In genomic region chr14:105503296-105503640, GRCh38 we compare ENCODE assay signal across 15 cellular contexts.
"Had no signal": no experiment of that assay in that cellular context is flagged by ENCODE, and none has a peak within 500 bp of the region (broad histone marks: within the 10 kb centered on the region; RNA-seq: fewer than 3 reads in every experiment).

No MANE protein-coding gene starts in this region.

- H3K27ac Mint-ChIP-seq: activated CD4-positive, alpha-beta T cell treated with anti-CD3 and anti-CD28 coated beads, Interleukin-2, amount 10 ng/mL, durations not matched to agents 7 days and 5 days had no signal

- DNase-seq: activated CD4-positive, alpha-beta T cell treated with anti-CD3 and anti-CD28 coated beads, Interleukin-2, amount 10 ng/mL, durations not matched to agents 7 days and 5 days; activated CD4-positive, CD25-positive, alpha-beta regulatory T cell; activated CD8-positive, alpha-beta memory T cell treated with anti-CD3 and anti-CD28 coated beads, Interleukin-2, amount 50 U/mL, for 48 hours; activated naive CD4-positive, alpha-beta T cell treated with Interleukin-2 at 50 U/mL for 16 hours; adrenal gland; caudate nucleus; effector memory CD4-positive, alpha-beta T cell; foreskin melanocyte; kidney glomerular epithelial cell; midbrain; retina; stimulated activated naive CD4-positive, alpha-beta T cell; uterus had no signal

- H2AFZ ChIP-seq: parathyroid adenoma had no signal

- H3K79me2 ChIP-seq: parathyroid adenoma had no signal

- H3K4me3 Mint-ChIP-seq: activated CD4-positive, alpha-beta T cell treated with anti-CD3 and anti-CD28 coated beads, Interleukin-2, amount 10 ng/mL, durations not matched to agents 7 days and 5 days had no signal

- H3K9me3 ChIP-seq: adrenal gland, tibial artery, uterus had no signal

- H3K27ac ChIP-seq: adrenal gland, parathyroid adenoma, tibial artery, uterus had no signal

- H3K9me3 Mint-ChIP-seq: activated CD4-positive, alpha-beta T cell treated with anti-CD3 and anti-CD28 coated beads, Interleukin-2, amount 10 ng/mL, durations not matched to agents 7 days and 5 days had no signal

- H3K4me1 ChIP-seq: adrenal gland, parathyroid adenoma, tibial artery, uterus had no signal

- H3K4me3 ChIP-seq: adrenal gland, tibial artery, uterus had no signal

- H3K36me3 ChIP-seq: adrenal gland, uterus had no signal

- H3K27me3 ChIP-seq: tibial artery, uterus had no signal

- H3K9ac ChIP-seq: parathyroid adenoma had no signal
